Comparison of ENCODE assay signal across 16 cellular contexts in the genomic region with DNA sequence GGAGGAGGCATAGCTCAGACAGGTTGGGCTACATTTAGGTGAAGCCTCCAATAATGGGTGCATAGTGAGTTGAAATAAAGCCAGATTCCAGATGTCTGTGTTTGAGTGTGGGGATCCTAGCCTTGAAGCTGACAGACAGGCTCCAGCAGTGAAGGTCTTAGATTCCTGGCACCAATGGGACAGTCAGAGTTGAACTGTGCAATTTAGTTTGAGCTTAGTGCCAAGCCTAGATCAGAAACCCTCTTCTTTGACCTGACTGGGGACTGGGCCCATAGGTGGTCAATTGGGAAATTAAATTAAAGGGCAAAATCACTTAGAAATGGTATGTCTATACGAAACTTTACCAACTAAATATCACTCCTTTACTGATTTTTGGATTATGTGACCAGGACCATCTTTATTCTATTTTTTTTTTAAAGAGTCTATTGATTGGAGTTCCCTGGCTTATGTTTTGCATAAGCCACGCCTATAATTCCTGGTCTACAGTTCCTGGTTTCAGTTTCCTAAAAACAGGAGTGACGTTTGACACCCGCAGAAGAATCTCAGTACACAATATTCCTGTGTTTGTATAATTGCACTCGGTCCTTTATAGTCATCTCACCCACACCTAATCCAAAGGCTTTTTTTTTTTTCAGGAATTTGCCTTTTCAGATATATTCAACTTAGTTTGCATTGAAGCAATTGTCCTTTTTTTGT.
DNase-seq lines count a peak whose midpoint lies in the region; ATAC-seq, FAIRE-seq and TF ChIP-seq lines count a peak whose summit lies in the region.
"Had no signal": no experiment of that assay in that cellular context is flagged by ENCODE, and none has a peak within 500 bp of the region (broad histone marks: within the 10 kb centered on the region; RNA-seq: fewer than 3 reads in every experiment).

No MANE protein-coding gene starts in this region.

- no peak overlapping the region for H3K23ac ChIP-seq in mesendoderm (ENCODE audit: low read length)

- in situ Hi-C loops in HepG2 (cut with HindIII; ENCODE audit: extremely low pct_ligation_motif_present, low pct_unique_long_range_greater_than_20kb): no loop called here

- H3K27me3 ChIP-seq in liver (ENCODE audit: control insufficient read depth in 4 of 4, insufficient read depth in 4 of 4, low read length in 3 of 4): no peaks in the 10 kb centered on the region
- peaks cover 1 to 19% of the 10 kb centered on the region in 2 experiments; a peak in 3 of 5 replicates for H3K27me3 ChIP-seq in HepG2 (ENCODE audit: control insufficient read depth in 1 of 2, insufficient read depth in 2 of 2, low read length in 2 of 2)
- H3K27me3 ChIP-seq in mesendoderm (ENCODE audit: insufficient read depth, low read length, poor library complexity): no peaks in the 10 kb centered on the region
- no peaks in the 10 kb centered on the region for H3K27me3 ChIP-seq in rectal smooth muscle tissue (ENCODE audit: control insufficient read depth, insufficient read depth, low read length)
- H3K27me3 ChIP-seq: BE2C had no signal

- no peak overlapping the region for H4K8ac ChIP-seq in mesendoderm (ENCODE audit: low read depth, low read length)

- no peak overlapping the region for H3K56ac ChIP-seq in mesendoderm (ENCODE audit: low read length)

- H3K36me3 ChIP-seq in liver (ENCODE audit: control insufficient read depth in 4 of 4, insufficient read depth in 3 of 4, low read depth in 1 of 4, low read length in 3 of 4): no peaks in the 10 kb centered on the region
- H3K36me3 ChIP-seq in HepG2 (replicated peaks in 1 of 2; ENCODE audit: control insufficient read depth in 1 of 2, insufficient read depth in 2 of 2, low read length in 2 of 2): no peaks in the 10 kb centered on the region
- H3K36me3 ChIP-seq in mesendoderm (ENCODE audit: control insufficient read depth, insufficient read depth, low read length): no peaks in the 10 kb centered on the region
- no peaks in the 10 kb centered on the region for H3K36me3 ChIP-seq in rectal smooth muscle tissue (ENCODE audit: control insufficient read depth, insufficient read depth, low read length)
- H3K36me3 ChIP-seq: BE2C had no signal

- H3K4ac ChIP-seq in mesendoderm (ENCODE audit: low read depth, low read length): no peak overlapping the region

- H3K79me2 ChIP-seq in HepG2 (ENCODE audit: insufficient read depth, low read length): no peaks in the 10 kb centered on the region
- no peaks in the 10 kb centered on the region for H3K79me2 ChIP-seq in mesendoderm (ENCODE audit: control insufficient read depth, insufficient read depth, low read length)

- intact Hi-C loops in HepG2 (cut with micrococcal nuclease; ENCODE audit: unreplicated experiment): no loop called here

- H3K4me1 ChIP-seq in liver (ENCODE audit: control insufficient read depth in 4 of 4, insufficient read depth in 4 of 4, low read length in 3 of 4) (peaks cover 6 to 13% (median 8%) of the 10 kb centered on the region in 4 donors), HepG2 (ENCODE audit: insufficient read depth, low read length) (no peaks in the 10 kb centered on the region), mesendoderm (ENCODE audit: control insufficient read depth, low read depth, low read length) (no peaks in the 10 kb centered on the region), rectal smooth muscle tissue (ENCODE audit: control insufficient read depth, insufficient read depth, low read length) (peaks cover 24% of the 10 kb centered on the region)
- H3K4me1 ChIP-seq: A549, BE2C had no signal

- CTCF ChIA-PET in HepG2 (lab: Yijun Ruan, JAX; ENCODE audit: low intra/inter-chr PET ratio, low total read pairs): no interaction called here

- H3K27ac ChIP-seq in liver (ENCODE audit: low read depth in 1 of 2, low read length in 2 of 2) (peak overlapping the region; percentile 25 to 62), HepG2 (ENCODE audit: extremely low read length, insufficient read depth, low read length) (no peak overlapping the region), mesendoderm (ENCODE audit: low read depth, low read length) (no peak overlapping the region), rectal smooth muscle tissue (ENCODE audit: low read depth, low read length) (peak overlapping the region; percentile 51)
- H3K27ac ChIP-seq: A549, C4-2B, HL-60 had no signal

- H3K4me2 ChIP-seq in HepG2 (ENCODE audit: low read depth, low read length) (no peak overlapping the region), mesendoderm (ENCODE audit: low read length) (no peak overlapping the region)
- H3K4me2 ChIP-seq: A549, GM23338 had no signal

- no peak overlapping the region for H2BK5ac ChIP-seq in mesendoderm (ENCODE audit: low read length)

- H3K9me3 ChIP-seq in liver (ENCODE audit: control insufficient read depth in 4 of 4, low read length in 3 of 4) (no peaks in the 10 kb centered on the region), HepG2 (ENCODE audit: low read length) (no peaks in the 10 kb centered on the region)
- H3K9me3 ChIP-seq: A549, BE2C had no signal

- peak overlapping the region in 1 of 2 donors; percentile 26 for H3K9ac ChIP-seq in liver (ENCODE audit: low read depth in 1 of 2, low read length in 2 of 2)
- no peak overlapping the region for H3K9ac ChIP-seq in HepG2 (ENCODE audit: insufficient read depth, low read depth, low read length)
- H3K9ac ChIP-seq in mesendoderm (ENCODE audit: low read length): no peak overlapping the region
- no peak overlapping the region for H3K9ac ChIP-seq in rectal smooth muscle tissue (ENCODE audit: low read length)

- POLR2A ChIA-PET in HepG2 (lab: Yijun Ruan, JAX): no interaction called here

- TF ChIP-seq RAD21 in liver (IDR thresholded peaks at IDR 0.05): peak in 1 of 2 donors; percentile 35
- no peak for TF ChIP-seq RAD21 in HepG2 (CRISPR knock-in tag; IDR thresholded peaks at IDR 0.05)

- no peak for TF ChIP-seq EP300 in HepG2 (IDR thresholded peaks at IDR 0.05; ENCODE audit: low read depth in 2 of 2, low read length in 2 of 2)
- no peak for TF ChIP-seq EP300 in HepG2 (CRISPR knock-in tag; IDR thresholded peaks at IDR 0.05; ENCODE audit: borderline replicate concordance)

- no peak overlapping the region for H2AK5ac ChIP-seq in mesendoderm (ENCODE audit: low read length)

- no peak for FAIRE-seq in HepG2 (lab: Jason Lieb, UNC)
- FAIRE-seq: A549 had no signal

- H2BK15ac ChIP-seq in mesendoderm (replicated peaks; ENCODE audit: low read depth): no peak overlapping the region

- WGBS in liver: 49% methylated on average over 5 of the region's 5 CpGs
- WGBS in HepG2 (ENCODE audit: low lambda C conversion rate): 28% methylated on average over 5 of the region's 5 CpGs
- WGBS in mesendoderm (ENCODE audit: extremely low coverage, insufficient coverage, low lambda C conversion rate): no CpG with 5 or more reads among the region's 5 CpGs

- H4K20me1 ChIP-seq in HepG2 (ENCODE audit: insufficient read depth, low read length): no peaks in the 10 kb centered on the region

- H4K5ac ChIP-seq in mesendoderm (ENCODE audit: low read length): no peak overlapping the region

- H3K4me3 ChIP-seq in liver (ENCODE audit: low read depth in 1 of 3, low read length in 3 of 3) (no peak overlapping the region), HepG2 (replicated peaks in 1 of 3; ENCODE audit: insufficient read depth in 1 of 3, low read depth in 2 of 3, low read length in 3 of 3) (no peak overlapping the region), mesendoderm (ENCODE audit: low read length) (no peak overlapping the region), rectal smooth muscle tissue (ENCODE audit: low read length) (no peak overlapping the region)
- H3K4me3 ChIP-seq: A549, GM23338 had no signal

- H3K18ac ChIP-seq in mesendoderm (ENCODE audit: low read length): peak overlapping the region; percentile 11

- BruUV-seq in HepG2 (replicated peaks; lab: Mats Ljungman, UMichigan): no TSS peak

- H2AFZ ChIP-seq in HepG2 (ENCODE audit: low read length): no peak overlapping the region
- H2AFZ ChIP-seq: GM23338 had no signal

- no peak for TF ChIP-seq CTCF in liver (IDR thresholded peaks at IDR 0.05; ENCODE audit: low read depth, low read length, missing input control)
- no peak for TF ChIP-seq CTCF in HepG2 (CRISPR knock-in tag; IDR thresholded peaks at IDR 0.05)

- TF ChIP-seq POLR2A in HepG2 (IDR thresholded peaks at IDR 0.05; ENCODE audit: insufficient read depth in 1 of 2, low read depth in 2 of 2, low read length in 2 of 2): no peak

- DNase-seq in HepG2 (ENCODE audit: low spot score) (no peak), mesendoderm (no peak)
- DNase-seq in activated CD4-positive, alpha-beta T cell treated with anti-CD3 and anti-CD28 coated beads, Interleukin-2, amount 50 U/mL, for 1 hour: no peak
- DNase-seq: BE2C; CD4-positive, alpha-beta memory T cell; DND-41; GF-D8; H7; IMR-90 had no signal

- ATAC-seq in HepG2 (no peak), GM21723 (IDR thresholded peaks at IDR 0.05; ENCODE audit: unreplicated experiment) (no peak)
- ATAC-seq: A549, GM23338 had no signal

- no peak overlapping the region for H2BK120ac ChIP-seq in mesendoderm (ENCODE audit: low read depth, low read length)

- no peaks in the 10 kb centered on the region for H3K79me1 ChIP-seq in mesendoderm (ENCODE audit: low read length)

TF ChIP-seq in liver, 16 proteins besides CTCF, POLR2A, EP300 and RAD21 (continues in another document):
- TF ChIP-seq NR2F2 (IDR thresholded peaks at IDR 0.05) (no peak), RXRA (IDR thresholded peaks at IDR 0.05) (peak in 1 of 2 donors; percentile 24)

TF ChIP-seq in HepG2, 621 proteins besides CTCF, POLR2A, EP300 and RAD21 (continues in another document):
- TF ChIP-seq ZMAT5 (CRISPR knock-in tag; IDR thresholded peaks at IDR 0.05; ENCODE audit: borderline replicate concordance, low read depth) (no peak), SNAI1 (CRISPR knock-in tag; IDR thresholded peaks at IDR 0.05; ENCODE audit: borderline replicate concordance) (no peak), ZNF710 (CRISPR knock-in tag; IDR thresholded peaks at IDR 0.05; ENCODE audit: borderline replicate concordance) (no peak), ZBTB8A (CRISPR knock-in tag; IDR thresholded peaks at IDR 0.05; ENCODE audit: borderline replicate concordance, low read depth) (no peak)

Comparison
In these comparisons a context has a peak if more than half of its experiments do, and no peak if none do; other contexts are left out.
1. H3K27ac ChIP-seq: peak in liver (2 of 2) and rectal smooth muscle tissue (single experiment); none in HepG2 (single experiment) and mesendoderm (single experiment).